In genomic region chr14:101119830-101120571, GRCh38 we compare ENCODE assay signal across 8 cellular contexts.
DNase-seq lines count a peak whose midpoint lies in the region; ATAC-seq and TF ChIP-seq lines count a peak whose summit lies in the region.

No MANE protein-coding gene starts in this region.

- TF ChIP-seq EP300 in tibial nerve (IDR thresholded peaks at IDR 0.05), result peak in 1 of 2 donors; percentile 22

- no peak overlapping the region for H3K9ac ChIP-seq in endodermal cell (ENCODE audit: extremely low read depth, low read length, poor library complexity, severe bottlenecking)

- H3K4me1 ChIP-seq in endodermal cell (ENCODE audit: control insufficient read depth, insufficient read depth, low read length) (peaks cover 15% of the 10 kb centered on the region), tibial nerve (peaks cover 0 to 15% (median 2%) of the 10 kb centered on the region in 4 donors)

- H3K9me3 ChIP-seq in endodermal cell (ENCODE audit: control insufficient read depth, low read length) (no peaks in the 10 kb centered on the region), tibial nerve (no peaks in the 10 kb centered on the region)

- H3K27me3 ChIP-seq in endodermal cell (ENCODE audit: control insufficient read depth, insufficient read depth, low read length, poor library complexity, severe bottlenecking) (no peaks in the 10 kb centered on the region), tibial nerve (no peaks in the 10 kb centered on the region)

- intact Hi-C loops in natural killer cell (cut with micrococcal nuclease), result no loop called here

- H3K27ac Mint-ChIP-seq in endodermal cell (no peak overlapping the region), natural killer cell (peak overlapping the region; percentile 82 to 86)

- TF ChIP-seq POLR2A in tibial nerve (IDR thresholded peaks at IDR 0.05), result no peak

- no peaks in the 10 kb centered on the region for H3K9me3 Mint-ChIP-seq in endodermal cell
- H3K9me3 Mint-ChIP-seq in natural killer cell, result no peaks in the 10 kb centered on the region

- peak in 1 of 3 donors; percentile 4 for ATAC-seq in natural killer cell

- no peaks in the 10 kb centered on the region for H3K36me3 ChIP-seq in endodermal cell (ENCODE audit: control insufficient read depth, insufficient read depth, low read length)
- no peaks in the 10 kb centered on the region for H3K36me3 ChIP-seq in tibial nerve

- DNase-seq in activated CD8-positive, alpha-beta memory T cell treated with anti-CD3 and anti-CD28 coated beads for 24 hours, result peak; percentile 52
- no peak for DNase-seq in activated CD8-positive, alpha-beta memory T cell treated with anti-CD3 and anti-CD28 coated beads, Interleukin-2, amount 50 U/mL, for 4 hours
- DNase-seq in endodermal cell (peak; percentile 64), natural killer cell (peak; percentile 11), tibial nerve (ENCODE audit: low spot score in 2 of 2) (peak in 1 of 2 donors; percentile 22), NOMO-1 (lab: John Stamatoyannopoulos, UW; ENCODE audit: unreplicated experiment in 2 of 2) (no peak), activated gamma-delta T cell (lab: John Stamatoyannopoulos, UW) (no peak)
- no peak for DNase-seq in stimulated activated CD4-positive, alpha-beta T cell treated with anti-CD3 and anti-CD28 coated beads, Interleukin-12 subunit alpha, Interleukin-12 subunit beta, amount 100 ng/mL, for 4 hours

- H3K4me3 ChIP-seq in endodermal cell (ENCODE audit: low read length) (no peak overlapping the region), tibial nerve (peak overlapping the region in 1 of 4 donors; percentile 32)

- no peak overlapping the region for H3K27ac ChIP-seq in endodermal cell (ENCODE audit: low read depth, low read length)
- peak overlapping the region in 3 of 4 donors; percentile 50 to 77 (median 66) for H3K27ac ChIP-seq in tibial nerve

- H3K4me1 Mint-ChIP-seq in endodermal cell, result peaks cover 32% of the 10 kb centered on the region
- peaks cover 21 to 27% of the 10 kb centered on the region in 2 donors for H3K4me1 Mint-ChIP-seq in natural killer cell

- H3K27me3 Mint-ChIP-seq in endodermal cell (ENCODE audit: insufficient read depth) (no peaks in the 10 kb centered on the region), natural killer cell (ENCODE audit: low read depth in 2 of 2) (peaks cover 4 to 7% of the 10 kb centered on the region in 2 donors)

- H3K4me3 Mint-ChIP-seq in endodermal cell (no peak overlapping the region), natural killer cell (peak overlapping the region; percentile 84)

- TF ChIP-seq CTCF in endodermal cell (conservative IDR thresholded peaks at IDR 0.05), result peak; percentile 59
- TF ChIP-seq CTCF in natural killer cell (IDR thresholded peaks at IDR 0.05), result no peak
- no peak for TF ChIP-seq CTCF in tibial nerve (IDR thresholded peaks at IDR 0.05)

- H3K36me3 Mint-ChIP-seq in endodermal cell (ENCODE audit: low read depth) (no peaks in the 10 kb centered on the region), natural killer cell (no peaks in the 10 kb centered on the region)

- WGBS in endodermal cell (ENCODE audit: insufficient coverage in 1 of 2, insufficient read length in 1 of 2), 2 experiments, result 84 to 87% methylated on average over 17 to 20 of the region's 20 CpGs
- WGBS in tibial nerve, 2 donors, result 36 to 45% methylated on average over 19 to 20 of the region's 20 CpGs

Comparison
In these comparisons a context has a peak if more than half of its experiments do, and no peak if none do; other contexts are left out.
1. DNase-seq: peak in activated CD8-positive, alpha-beta memory T cell treated with anti-CD3 and anti-CD28 coated beads for 24 hours (single experiment), endodermal cell (single experiment) and natural killer cell (single experiment); none in activated CD8-positive, alpha-beta memory T cell treated with anti-CD3 and anti-CD28 coated beads, Interleukin-2, amount 50 U/mL, for 4 hours (single experiment), NOMO-1 (0 of 2), stimulated activated CD4-positive, alpha-beta T cell treated with anti-CD3 and anti-CD28 coated beads, Interleukin-12 subunit alpha, Interleukin-12 subunit beta, amount 100 ng/mL, for 4 hours (single experiment) and activated gamma-delta T cell (single experiment).